Comparison of ENCODE assay signal across 16 cellular contexts in genomic region chr5:59092758-59093157, GRCh38.
DNase-seq lines count a peak whose midpoint lies in the region; ATAC-seq and TF ChIP-seq lines count a peak whose summit lies in the region.
"Had no signal": no experiment of that assay in that cellular context is flagged by ENCODE, and none has a peak within 500 bp of the region (broad histone marks: within the 10 kb centered on the region; RNA-seq: fewer than 3 reads in every experiment).

No MANE protein-coding gene starts in this region.

- no peaks in the 10 kb centered on the region for H3K27me3 ChIP-seq in spleen (replicated peaks in 1 of 7)
- H3K27me3 ChIP-seq: brain microvascular endothelial cell had no signal

- H3K36me3 ChIP-seq in spleen, result no peaks in the 10 kb centered on the region
- H3K36me3 ChIP-seq: brain microvascular endothelial cell had no signal

- H3K27ac Mint-ChIP-seq in T-helper 1 cell treated with Interleukin-12 subunit alpha and Interleukin-12 subunit beta and Interleukin-4 antibody, amounts not matched to agents 30 μg/mL and 1 μg/mL, for 36 hours, result peak overlapping the region; percentile 52
- peak overlapping the region; percentile 71 for H3K27ac Mint-ChIP-seq in T-helper 2 cell treated with Interferon-gamma antibody and Interleukin-4, amounts not matched to agents 5 μg/mL and 100 μg/mL, for 36 hours
- peak overlapping the region in 4 of 6 donors; percentile 2 to 71 (median 40) for H3K27ac Mint-ChIP-seq in immature natural killer cell

- no peaks in the 10 kb centered on the region for H3K9me3 ChIP-seq in spleen
- H3K9me3 ChIP-seq: SK-N-SH had no signal

- peaks cover 0 to 3% (median 0%) of the 10 kb centered on the region in 6 donors for H3K4me1 ChIP-seq in spleen

- H3K9me3 Mint-ChIP-seq in T-helper 1 cell treated with Interleukin-12 subunit alpha and Interleukin-12 subunit beta and Interleukin-4 antibody, amounts not matched to agents 30 μg/mL and 1 μg/mL, for 36 hours, result peaks cover 6% of the 10 kb centered on the region
- peaks cover 4% of the 10 kb centered on the region for H3K9me3 Mint-ChIP-seq in T-helper 2 cell treated with Interferon-gamma antibody and Interleukin-4, amounts not matched to agents 5 μg/mL and 100 μg/mL, for 36 hours
- H3K9me3 Mint-ChIP-seq in immature natural killer cell, result no peaks in the 10 kb centered on the region

- ATAC-seq in GM19455 (IDR thresholded peaks at IDR 0.05; ENCODE audit: unreplicated experiment), result no peak
- ATAC-seq in GM19463 (IDR thresholded peaks at IDR 0.05; ENCODE audit: unreplicated experiment), result no peak

- H3K27ac ChIP-seq in spleen, result peak overlapping the region in 5 of 8 donors; percentile 0 to 36 (median 12)
- H3K27ac ChIP-seq: 22Rv1, brain microvascular endothelial cell had no signal

- intact Hi-C loops in spleen (cut with DNase I; ENCODE audit: low total_unique reads), result no loop called here

- peaks cover 10% of the 10 kb centered on the region for H3K36me3 Mint-ChIP-seq in T-helper 1 cell treated with Interleukin-12 subunit alpha and Interleukin-12 subunit beta and Interleukin-4 antibody, amounts not matched to agents 30 μg/mL and 1 μg/mL, for 36 hours (ENCODE audit: low read depth)
- H3K36me3 Mint-ChIP-seq in T-helper 2 cell treated with Interferon-gamma antibody and Interleukin-4, amounts not matched to agents 5 μg/mL and 100 μg/mL, for 36 hours (ENCODE audit: low read depth), result peaks cover 9% of the 10 kb centered on the region
- H3K36me3 Mint-ChIP-seq in immature natural killer cell, result peaks cover 0 to 6% (median 4%) of the 10 kb centered on the region in 3 donors

- TF ChIP-seq CTCF in spleen (IDR thresholded peaks at IDR 0.05 in 8 of 11, conservative IDR thresholded peaks at IDR 0.05 in 3 of 11), result no peak

- H3K27me3 Mint-ChIP-seq in T-helper 1 cell treated with Interleukin-12 subunit alpha and Interleukin-12 subunit beta and Interleukin-4 antibody, amounts not matched to agents 30 μg/mL and 1 μg/mL, for 36 hours (ENCODE audit: low read depth), result peaks cover 11% of the 10 kb centered on the region
- peaks cover 4% of the 10 kb centered on the region for H3K27me3 Mint-ChIP-seq in T-helper 2 cell treated with Interferon-gamma antibody and Interleukin-4, amounts not matched to agents 5 μg/mL and 100 μg/mL, for 36 hours (ENCODE audit: low read depth)
- H3K27me3 Mint-ChIP-seq in immature natural killer cell (ENCODE audit: low read depth in 3 of 3), result peaks cover 2 to 4% (median 3%) of the 10 kb centered on the region in 3 donors

- peaks cover 46% of the 10 kb centered on the region for H3K4me1 Mint-ChIP-seq in T-helper 1 cell treated with Interleukin-12 subunit alpha and Interleukin-12 subunit beta and Interleukin-4 antibody, amounts not matched to agents 30 μg/mL and 1 μg/mL, for 36 hours (ENCODE audit: low read depth)
- peaks cover 55% of the 10 kb centered on the region for H3K4me1 Mint-ChIP-seq in T-helper 2 cell treated with Interferon-gamma antibody and Interleukin-4, amounts not matched to agents 5 μg/mL and 100 μg/mL, for 36 hours (ENCODE audit: low read depth)
- H3K4me1 Mint-ChIP-seq in immature natural killer cell, result peaks cover 12 to 13% of the 10 kb centered on the region in 2 donors

- DNase-seq in T-helper 1 cell (no peak), immature natural killer cell (no peak), spleen (no peak), AG08396 (ENCODE audit: low spot score) (no peak)
- DNase-seq in T-helper 2 cell treated with Interferon-gamma antibody and Interleukin-4, amounts not matched to agents 5 μg/mL and 100 μg/mL, for 36 hours (ENCODE audit: low spot score), result no peak
- DNase-seq: activated CD4-positive, CD25-positive, alpha-beta regulatory T cell; brain microvascular endothelial cell; Kasumi-1; mesendoderm; NCI-H2029; NK-92 treated with Interleukin-12 subunit alpha and Interleukin-12 subunit beta, amount 100 ng/mL, for 24 hours; SK-N-SH had no signal

- peak overlapping the region in 2 of 8 donors; percentile 3 to 9 for H3K4me3 ChIP-seq in spleen

- TF ChIP-seq POLR2A in spleen (IDR thresholded peaks at IDR 0.05), result no peak

- H3K4me3 Mint-ChIP-seq in T-helper 1 cell treated with Interleukin-12 subunit alpha and Interleukin-12 subunit beta and Interleukin-4 antibody, amounts not matched to agents 30 μg/mL and 1 μg/mL, for 36 hours, result peak overlapping the region; percentile 49
- peak overlapping the region; percentile 68 for H3K4me3 Mint-ChIP-seq in T-helper 2 cell treated with Interferon-gamma antibody and Interleukin-4, amounts not matched to agents 5 μg/mL and 100 μg/mL, for 36 hours
- no peak overlapping the region for H3K4me3 Mint-ChIP-seq in immature natural killer cell

- 74 to 86% (median 82%) methylated on average over 5 of the region's 5 CpGs for WGBS in spleen, 5 donors

Comparison
In these comparisons a context has a peak if more than half of its experiments do, and no peak if none do; other contexts are left out.
1. H3K4me3 Mint-ChIP-seq: peak in T-helper 1 cell treated with Interleukin-12 subunit alpha and Interleukin-12 subunit beta and Interleukin-4 antibody, amounts not matched to agents 30 μg/mL and 1 μg/mL, for 36 hours (single experiment) and T-helper 2 cell treated with Interferon-gamma antibody and Interleukin-4, amounts not matched to agents 5 μg/mL and 100 μg/mL, for 36 hours (single experiment); none in immature natural killer cell (0 of 5).
2. Peak in every context shown above with its lines, with median percentiles within 50 percentile points of each other: H3K27ac Mint-ChIP-seq.